31 cellular contexts compared by ENCODE assay signal in the genomic region with DNA sequence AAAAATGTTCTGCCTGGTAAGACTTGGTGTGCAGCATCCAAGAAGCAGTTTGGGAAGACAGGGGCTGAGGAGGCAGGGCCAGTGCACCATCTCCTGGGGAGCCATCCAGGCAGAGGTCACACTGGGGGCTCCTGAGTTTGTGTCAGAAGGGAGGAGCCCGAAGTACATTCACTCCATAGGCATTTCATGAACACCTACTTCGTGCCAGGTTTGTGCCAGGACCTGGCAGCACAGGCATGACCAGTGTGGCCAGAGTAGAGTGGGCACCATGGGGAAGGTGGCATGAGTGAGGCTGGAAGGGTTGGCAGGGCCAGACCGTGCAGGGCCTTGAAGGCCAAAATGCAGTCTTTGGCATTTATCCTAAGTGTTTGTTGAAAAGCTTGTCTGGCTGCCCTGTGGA.
"Had no signal": no experiment of that assay in that cellular context is flagged by ENCODE, and none has a peak within 500 bp of the region (broad histone marks: within the 10 kb centered on the region; RNA-seq: fewer than 3 reads in every experiment).

No MANE protein-coding gene starts in this region.

- H3K4me3 ChIP-seq: K562, SK-N-MC had no signal

- H3K9me3 Mint-ChIP-seq: activated B cell treated with CpG ODN at 0.5 μM for 24 hours; activated CD4-positive, alpha-beta T cell treated with anti-CD3 and anti-CD28 coated beads, Interleukin-2, amount 10 ng/mL, durations not matched to agents 24 days and 14 days; activated naive CD4-positive, alpha-beta T cell treated with anti-CD3 and anti-CD28 coated beads for 36 hours; activated T-cell treated with anti-CD3 and anti-CD28 coated beads, Interleukin-2, amount 50 U/mL, for 4 hours; activated T-helper 17 cell treated with anti-CD3 and anti-CD28 coated beads, Interleukin-2, amount 50 U/mL, for 72 hours; T-cell had no signal

- H3K36me3 Mint-ChIP-seq: activated CD8-positive, alpha-beta memory T cell treated with anti-CD3 and anti-CD28 coated beads, Interleukin-2, amount 10 ng/mL, durations not matched to agents 7 days and 5 days; activated naive CD8-positive, alpha-beta T cell; brain; T-cell had no signal

- ATAC-seq: activated CD8-positive, alpha-beta memory T cell treated with anti-CD3 and anti-CD28 coated beads, Interleukin-2, amount 10 ng/mL, durations not matched to agents 7 days and 5 days; activated T-cell treated with anti-CD3 and anti-CD28 coated beads, Interleukin-2, amount 50 U/mL, for 4 hours; activated T-helper 17 cell treated with anti-CD3 and anti-CD28 coated beads, Interleukin-2, amount 50 U/mL, for 72 hours; K562; Panc1; Right ventricle myocardium inferior; T-cell had no signal

- H3K4me3 Mint-ChIP-seq: activated B cell treated with CpG ODN at 0.5 μM for 24 hours; activated CD4-positive, alpha-beta T cell treated with anti-CD3 and anti-CD28 coated beads, Interleukin-2, amount 10 ng/mL, durations not matched to agents 24 days and 14 days; activated CD8-positive, alpha-beta memory T cell treated with anti-CD3 and anti-CD28 coated beads, Interleukin-2, amount 10 ng/mL, durations not matched to agents 7 days and 5 days; activated naive CD4-positive, alpha-beta T cell treated with anti-CD3 and anti-CD28 coated beads for 36 hours; activated naive CD8-positive, alpha-beta T cell; activated T-cell treated with anti-CD3 and anti-CD28 coated beads, Interleukin-2, amount 50 U/mL, for 4 hours; activated T-helper 17 cell treated with anti-CD3 and anti-CD28 coated beads, Interleukin-2, amount 50 U/mL, for 72 hours; brain; T-cell had no signal

- DNase-seq: activated B cell treated with CpG ODN at 0.5 μM for 24 hours; activated CD4-positive, alpha-beta T cell treated with anti-CD3 and anti-CD28 coated beads for 1 hour; activated CD4-positive, alpha-beta T cell treated with anti-CD3 and anti-CD28 coated beads, Interleukin-2, amount 10 ng/mL, durations not matched to agents 24 days and 14 days; activated CD4-positive, alpha-beta T cell treated with anti-CD3 and anti-CD28 coated beads, Interleukin-2, amount 50 U/mL, for 48 hours; activated CD8-positive, alpha-beta memory T cell treated with anti-CD3 and anti-CD28 coated beads, Interleukin-2, amount 10 ng/mL, durations not matched to agents 7 days and 5 days; activated gamma-delta T cell; activated naive CD4-positive, alpha-beta T cell treated with anti-CD3 and anti-CD28 coated beads for 36 hours; activated T-cell treated with anti-CD3 and anti-CD28 coated beads, Interleukin-2, amount 50 U/mL, for 4 hours; anterior cingulate cortex; Karpas-422; NCI-H1092; NCI-H1417; NCI-H1930; NCI-H2107; NCI-H2171 treated with DMSO at 0.1 percent for 48 hours; NCI-H226; NCI-H510A treated with DMSO at 0.1 percent for 48 hours; NCI-H69; NK-92 treated with Interleukin-12 subunit alpha and Interleukin-12 subunit beta, amount 100 ng/mL, for 24 hours; OCI-M1; RPMI8226; T-cell; T-helper 2 cell; T1000 had no signal

- H3K27me3 Mint-ChIP-seq: activated CD8-positive, alpha-beta memory T cell treated with anti-CD3 and anti-CD28 coated beads, Interleukin-2, amount 10 ng/mL, durations not matched to agents 7 days and 5 days; activated naive CD8-positive, alpha-beta T cell; activated T-helper 17 cell treated with anti-CD3 and anti-CD28 coated beads, Interleukin-2, amount 50 U/mL, for 72 hours; T-cell had no signal

- H3K27ac Mint-ChIP-seq: activated B cell treated with CpG ODN at 0.5 μM for 24 hours; activated CD4-positive, alpha-beta T cell treated with anti-CD3 and anti-CD28 coated beads, Interleukin-2, amount 10 ng/mL, durations not matched to agents 24 days and 14 days; activated CD8-positive, alpha-beta memory T cell treated with anti-CD3 and anti-CD28 coated beads, Interleukin-2, amount 10 ng/mL, durations not matched to agents 7 days and 5 days; activated naive CD4-positive, alpha-beta T cell treated with anti-CD3 and anti-CD28 coated beads for 36 hours; activated naive CD8-positive, alpha-beta T cell; activated T-helper 17 cell treated with anti-CD3 and anti-CD28 coated beads, Interleukin-2, amount 50 U/mL, for 72 hours; T-cell had no signal

- H3K27ac ChIP-seq: SK-N-MC had no signal
